Comparison of ENCODE assay signal across 24 cellular contexts in the genomic region with DNA sequence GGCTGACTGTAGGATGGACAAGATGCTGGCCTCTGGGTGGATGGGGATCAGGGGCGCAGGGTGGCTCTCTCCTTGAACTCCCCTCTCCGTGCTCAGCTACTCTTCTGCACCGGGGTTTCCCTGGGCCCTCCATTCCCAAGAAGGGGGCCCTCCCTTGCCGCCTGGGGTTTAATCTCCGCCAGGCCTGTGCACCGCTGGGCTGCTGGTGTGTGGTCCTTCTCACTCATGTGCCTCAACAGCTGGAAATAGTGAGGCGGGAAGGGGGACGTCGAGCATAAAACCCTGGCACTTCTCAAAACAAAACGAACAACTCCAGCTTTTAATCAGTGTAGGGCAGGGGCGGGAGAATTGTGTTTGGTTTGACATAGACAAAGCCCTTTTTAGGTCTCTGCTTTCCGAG. TPM values are rescaled to one million over a fixed set of nuclear protein-coding genes. Genes with fewer than 3 reads are reported as not detected.
DNase-seq lines count a peak whose midpoint lies in the region; ATAC-seq, FAIRE-seq and TF ChIP-seq lines count a peak whose summit lies in the region.
"Had no signal": no experiment of that assay in that cellular context is flagged by ENCODE, and none has a peak within 500 bp of the region (broad histone marks: within the 10 kb centered on the region; RNA-seq: fewer than 3 reads in every experiment).

No MANE protein-coding gene starts in this region.

- no peaks in the 10 kb centered on the region for H3K36me3 Mint-ChIP-seq in activated CD8-positive, alpha-beta memory T cell treated with anti-CD3 and anti-CD28 coated beads, Interleukin-2, amount 10 ng/mL, durations not matched to agents 7 days and 5 days
- H3K36me3 Mint-ChIP-seq: CD14-positive monocyte; CD8-positive, alpha-beta memory T cell had no signal

- peak overlapping the region; percentile 23; the same call in 1 of the 2 replicates for H2BK20ac ChIP-seq in H1 (ENCODE audit: low read length)

- H2AFZ ChIP-seq in H1 (ENCODE audit: low read length), result 0 out of 2 replicates have a peak overlapping the region, but pooled peaks have one; percentile 40
- peak overlapping the region; percentile 74 for H2AFZ ChIP-seq in neuronal stem cell (ENCODE audit: low read length)

- H3K27ac ChIP-seq in HUES48 (ENCODE audit: low read depth, low read length) (peak overlapping the region; percentile 22), H1 (ENCODE audit: low read depth, low read length) (no peak overlapping the region), neuronal stem cell (replicated peaks; ENCODE audit: low read length) (no peak overlapping the region)
- H3K27ac ChIP-seq: 22Rv1; BLaER1 treated with 17β-estradiol and CSF1 and Interleukin-3, amounts not matched to agents 10 nM and 100 nM had no signal

- POLR2A ChIA-PET in H1 (lab: Charles Lee; ENCODE audit: partially characterized antibody), result interaction anchor here (1.0 kb wide), 1 partner anchor 18 kb away, joined by 3 read pairs; no protein-coding TSS in a partner anchor

- no peaks in the 10 kb centered on the region for H3K9me3 Mint-ChIP-seq in activated CD8-positive, alpha-beta memory T cell treated with anti-CD3 and anti-CD28 coated beads, Interleukin-2, amount 10 ng/mL, durations not matched to agents 7 days and 5 days (ENCODE audit: low read depth)
- H3K9me3 Mint-ChIP-seq: CD4-positive, alpha-beta T cell had no signal

- H4K20me1 ChIP-seq in H1 (replicated peaks in 1 of 2; ENCODE audit: control insufficient read depth in 1 of 2, insufficient read depth in 2 of 2, low read length in 2 of 2), result no peaks in the 10 kb centered on the region
- H4K20me1 ChIP-seq: BLaER1 treated with 17β-estradiol and CSF1 and Interleukin-3, amounts not matched to agents 10 nM and 100 nM had no signal

- no peak overlapping the region for H2BK120ac ChIP-seq in H1 (replicated peaks; ENCODE audit: low read depth, low read length)
- no peak overlapping the region for H2BK120ac ChIP-seq in neuronal stem cell (ENCODE audit: low read depth, low read length)

- H3K4me3 ChIP-seq in HUES48 (ENCODE audit: low read depth, low read length) (no peak overlapping the region), H1 (ENCODE audit: extremely low read depth in 1 of 4, insufficient read depth in 2 of 4, low read depth in 3 of 4, low read length in 4 of 4) (no peak overlapping the region), neuronal stem cell (ENCODE audit: low read length in 2 of 2) (no peak overlapping the region), BE2C (ENCODE audit: low read depth, low read length) (no peak overlapping the region)
- H3K4me3 ChIP-seq: BLaER1 treated with 17β-estradiol and CSF1 and Interleukin-3, amounts not matched to agents 10 nM and 100 nM had no signal

- CTCF ChIA-PET in activated CD8-positive, alpha-beta memory T cell treated with anti-CD3 and anti-CD28 coated beads, Interleukin-2, amount 10 ng/mL, durations not matched to agents 7 days and 5 days (lab: Charles Lee), result no interaction called here
- CTCF ChIA-PET in H1 (lab: Charles Lee; ENCODE audit: partially characterized antibody), result interaction anchor here (0.7 to 3.9 kb wide), 9 partner anchors 18 to 592 kb away, joined by 3 to 15 read pairs (median 4); no protein-coding TSS in a partner anchor

- H2BK12ac ChIP-seq in H1 (ENCODE audit: low read depth, low read length), result no peak overlapping the region
- no peak overlapping the region for H2BK12ac ChIP-seq in neuronal stem cell (ENCODE audit: low read length)

- TF ChIP-seq RAD21 in H1 (IDR thresholded peaks at IDR 0.05 in 1 of 2, conservative IDR thresholded peaks at IDR 0.05 in 1 of 2; ENCODE audit: low read depth in 2 of 2, low read length in 2 of 2), result no peak

- no peak overlapping the region for H4K5ac ChIP-seq in H1 (ENCODE audit: insufficient read length, low read depth, low read length)

- no peaks in the 10 kb centered on the region for H3K79me2 ChIP-seq in H1 (ENCODE audit: control insufficient read depth in 1 of 2, insufficient read depth in 2 of 2, low read length in 2 of 2)

- peaks cover 18% of the 10 kb centered on the region for H3K27me3 Mint-ChIP-seq in activated CD8-positive, alpha-beta memory T cell treated with anti-CD3 and anti-CD28 coated beads, Interleukin-2, amount 10 ng/mL, durations not matched to agents 7 days and 5 days

- H3K9me3 ChIP-seq in HUES48 (ENCODE audit: control insufficient read depth, insufficient read depth, low read length), result no peaks in the 10 kb centered on the region
- 0 out of 4 replicates have a peak, but pooled peaks cover 0 to 3% of the 10 kb centered on the region in 2 experiments for H3K9me3 ChIP-seq in H1 (ENCODE audit: insufficient read depth in 2 of 2, low read depth in 1 of 2, low read length in 1 of 2)
- peaks cover 8 to 12% of the 10 kb centered on the region in 2 donors for H3K9me3 ChIP-seq in neuronal stem cell (replicated peaks in 1 of 2; ENCODE audit: control insufficient read depth in 2 of 2, insufficient read depth in 1 of 2, low read depth in 1 of 2, low read length in 2 of 2)
- no peaks in the 10 kb centered on the region for H3K9me3 ChIP-seq in BE2C

- no peaks in the 10 kb centered on the region for H3K4me1 Mint-ChIP-seq in activated CD8-positive, alpha-beta memory T cell treated with anti-CD3 and anti-CD28 coated beads, Interleukin-2, amount 10 ng/mL, durations not matched to agents 7 days and 5 days
- H3K4me1 Mint-ChIP-seq: B cell; CD14-positive monocyte; CD8-positive, alpha-beta memory T cell had no signal

- no peak for FAIRE-seq in H1 (lab: Jason Lieb, UNC)
- FAIRE-seq in D721Med (lab: Jason Lieb, UNC), result no peak
- FAIRE-seq: A204.1, GM12891, GM18507 had no signal

- H2BK15ac ChIP-seq in H1 (ENCODE audit: low read length) (no peak overlapping the region), neuronal stem cell (ENCODE audit: low read length) (no peak overlapping the region)

- no peak overlapping the region for H3K56ac ChIP-seq in H1 (replicated peaks; ENCODE audit: insufficient read length, low read depth, low read length)

- H3K4me2 ChIP-seq in H1 (ENCODE audit: insufficient read depth in 1 of 2, low read depth in 2 of 2, low read length in 2 of 2) (0 out of 4 replicates have a peak overlapping the region, but pooled peaks of 1 of the 2 experiments have one; percentile 31), neuronal stem cell (ENCODE audit: insufficient read depth, low read length, poor library complexity, severe bottlenecking) (no peak overlapping the region)
- H3K4me2 ChIP-seq: BLaER1 treated with 17β-estradiol and CSF1 and Interleukin-3, amounts not matched to agents 10 nM and 100 nM had no signal

- H3K18ac ChIP-seq in H1 (ENCODE audit: extremely low read depth, low read length) (peak overlapping the region; percentile 7; the same call in 1 of the 2 replicates), neuronal stem cell (ENCODE audit: low read length) (no peak overlapping the region)

- TF ChIP-seq CTCF in H1 (IDR thresholded peaks at IDR 0.05; ENCODE audit: control extremely low read depth in 1 of 3, insufficient read depth in 1 of 3, low read depth in 1 of 3, low read length in 3 of 3) (no peak), D721Med (IDR thresholded peaks at IDR 0.05; ENCODE audit: insufficient read depth, missing control alignments) (no peak), BE2C (IDR thresholded peaks at IDR 0.05; ENCODE audit: low read depth, low read length) (no peak)

- H3K27me3 ChIP-seq in HUES48 (ENCODE audit: control insufficient read depth, insufficient read depth, low read length) (peaks cover 11% of the 10 kb centered on the region), H1 (replicated peaks in 1 of 4; ENCODE audit: control insufficient read depth in 3 of 4, extremely low read depth in 1 of 4, insufficient read depth in 3 of 4, low read length in 3 of 4) (peaks cover 0 to 4% (median 0%) of the 10 kb centered on the region in 4 experiments; a peak in 3 of 7 replicates), neuronal stem cell (ENCODE audit: control insufficient read depth in 3 of 3, insufficient read depth in 3 of 3, low read depth in 1 of 3, low read length in 3 of 3) (peaks cover 0 to 37% (median 0%) of the 10 kb centered on the region in 3 experiments), BE2C (peaks cover 37% of the 10 kb centered on the region)
- H3K27me3 ChIP-seq: BLaER1 treated with 17β-estradiol and CSF1 and Interleukin-3, amounts not matched to agents 10 nM and 100 nM had no signal

- H3K27ac Mint-ChIP-seq in activated CD8-positive, alpha-beta memory T cell treated with anti-CD3 and anti-CD28 coated beads, Interleukin-2, amount 10 ng/mL, durations not matched to agents 7 days and 5 days, result no peak overlapping the region
- H3K27ac Mint-ChIP-seq: B cell; CD14-positive monocyte; CD4-positive, alpha-beta T cell; H9 had no signal

- 62% methylated on average over 12 of the region's 12 CpGs; no CpG with 5 or more reads in 1 of the 2 experiments for WGBS in H1 (ENCODE audit: extremely low coverage in 1 of 2, insufficient coverage in 1 of 2, insufficient read length in 1 of 2, insufficient replicate concordance in 2 of 2, low coverage in 1 of 2, low lambda C conversion rate in 2 of 2, missing lambda C conversion rate in 1 of 2), 2 experiments
- WGBS in neuronal stem cell (ENCODE audit: extremely low coverage in 2 of 2, insufficient read length in 2 of 2, insufficient replicate concordance in 1 of 2), 2 donors, result no CpG with 5 or more reads among the region's 12 CpGs

- TF ChIP-seq EP300 in H1 (IDR thresholded peaks at IDR 0.05; ENCODE audit: borderline replicate concordance in 1 of 2, low read depth in 2 of 2, low read length in 2 of 2), result no peak

- H3K9ac ChIP-seq in HUES48 (ENCODE audit: low read depth, low read length), result no peak overlapping the region
- H3K9ac ChIP-seq in H1 (replicated peaks in 1 of 4; ENCODE audit: extremely low read depth in 1 of 4, low read depth in 3 of 4, low read length in 3 of 4), result no peak overlapping the region
- H3K9ac ChIP-seq in neuronal stem cell (ENCODE audit: low read depth, low read length, poor library complexity), result no peak overlapping the region
- H3K9ac ChIP-seq: BLaER1 treated with 17β-estradiol and CSF1 and Interleukin-3, amounts not matched to agents 10 nM and 100 nM had no signal

- H2AK5ac ChIP-seq in H1 (ENCODE audit: low read depth, low read length), result no peak overlapping the region
- peak overlapping the region; percentile 36 for H2AK5ac ChIP-seq in neuronal stem cell (ENCODE audit: low read depth, low read length)

- TF ChIP-seq POLR2A in H1 (IDR thresholded peaks at IDR 0.05; ENCODE audit: control extremely low read depth in 1 of 2, low read depth in 2 of 2, low read length in 2 of 2), result no peak

- H4K8ac ChIP-seq in H1 (ENCODE audit: extremely low read depth, insufficient read depth, low read length) (no peak overlapping the region), neuronal stem cell (ENCODE audit: low read depth, low read length) (no peak overlapping the region)

- no peak overlapping the region for H2BK5ac ChIP-seq in H1 (ENCODE audit: low read depth, low read length)
- H2BK5ac ChIP-seq in neuronal stem cell (ENCODE audit: low read length), result no peak overlapping the region

- H3K4ac ChIP-seq in H1 (replicated peaks; ENCODE audit: insufficient read length, low read depth, low read length) (no peak overlapping the region), neuronal stem cell (ENCODE audit: low read length) (no peak overlapping the region)

- H3K79me1 ChIP-seq in H1 (ENCODE audit: low read depth, low read length) (no peaks in the 10 kb centered on the region), neuronal stem cell (ENCODE audit: low read depth, low read length) (no peaks in the 10 kb centered on the region)

- H3K4me1 ChIP-seq in HUES48 (ENCODE audit: control insufficient read depth, insufficient read depth, low read length), result peaks cover 25% of the 10 kb centered on the region
- H3K4me1 ChIP-seq in H1 (replicated peaks in 1 of 4; ENCODE audit: control insufficient read depth in 3 of 4, insufficient read depth in 4 of 4, low read length in 3 of 4), result peaks cover 0 to 15% (median 10%) of the 10 kb centered on the region in 4 experiments; a peak in 4 of 7 replicates
- H3K4me1 ChIP-seq in neuronal stem cell (ENCODE audit: control insufficient read depth in 2 of 2, insufficient read depth in 1 of 2, low read depth in 1 of 2, low read length in 2 of 2), result peaks cover 7 to 16% of the 10 kb centered on the region in 2 donors
- H3K4me1 ChIP-seq in BE2C, result no peaks in the 10 kb centered on the region
- H3K4me1 ChIP-seq: BLaER1 treated with 17β-estradiol and CSF1 and Interleukin-3, amounts not matched to agents 10 nM and 100 nM had no signal

- H4K91ac ChIP-seq in H1 (replicated peaks; ENCODE audit: insufficient read length, low read length) (no peak overlapping the region), neuronal stem cell (ENCODE audit: low read depth, low read length, poor library complexity) (no peak overlapping the region)

- H3K23ac ChIP-seq in H1 (ENCODE audit: insufficient read length) (no peak overlapping the region), neuronal stem cell (ENCODE audit: low read depth, low read length, poor library complexity) (no peak overlapping the region)

- no peaks in the 10 kb centered on the region for H3K23me2 ChIP-seq in H1 (ENCODE audit: low read depth, low read length)

- DNase-seq in activated CD8-positive, alpha-beta memory T cell treated with anti-CD3 and anti-CD28 coated beads, Interleukin-2, amount 10 ng/mL, durations not matched to agents 7 days and 5 days, result peak; percentile 22
- no peak for DNase-seq in activated CD8-positive, alpha-beta memory T cell treated with anti-CD3 and anti-CD28 coated beads for 24 hours
- peak in 1 of 2 experiments; percentile 48 for DNase-seq in H1 (ENCODE audit: low read depth in 1 of 2, low spot score in 2 of 2)
- no peak for DNase-seq in neuronal stem cell (ENCODE audit: low spot score)
- no peak for DNase-seq in D721Med (ENCODE audit: insufficient read length, low spot score)
- DNase-seq in BE2C, result no peak
- no peak for DNase-seq in OCI-M1 (lab: John Stamatoyannopoulos, UW)
- DNase-seq: CD4-positive, alpha-beta T cell; CD8-positive, alpha-beta memory T cell; DMS53; DMS79 treated with DMSO at 0.1 percent for 48 hours; GF-D8; GOT3; H9 had no signal

- H3K4me3 Mint-ChIP-seq in activated CD8-positive, alpha-beta memory T cell treated with anti-CD3 and anti-CD28 coated beads, Interleukin-2, amount 10 ng/mL, durations not matched to agents 7 days and 5 days, result no peak overlapping the region
- H3K4me3 Mint-ChIP-seq: B cell; CD14-positive monocyte; CD4-positive, alpha-beta T cell; CD8-positive, alpha-beta memory T cell; H9 had no signal

- H3K36me3 ChIP-seq in HUES48 (ENCODE audit: control insufficient read depth, insufficient read depth, low read length), result no peaks in the 10 kb centered on the region
- H3K36me3 ChIP-seq in H1 (ENCODE audit: control insufficient read depth in 2 of 4, insufficient read depth in 4 of 4, low read length in 3 of 4), result no peaks in the 10 kb centered on the region
- H3K36me3 ChIP-seq in neuronal stem cell (replicated peaks in 1 of 2; ENCODE audit: control insufficient read depth in 2 of 2, insufficient read depth in 2 of 2, low read length in 2 of 2), result no peaks in the 10 kb centered on the region
- H3K36me3 ChIP-seq in BE2C, result no peaks in the 10 kb centered on the region
- H3K36me3 ChIP-seq: BLaER1 treated with 17β-estradiol and CSF1 and Interleukin-3, amounts not matched to agents 10 nM and 100 nM had no signal

- no peak overlapping the region for H3K14ac ChIP-seq in H1 (ENCODE audit: insufficient read length)
- H3K14ac ChIP-seq in neuronal stem cell (ENCODE audit: low read length), result no peak overlapping the region

- ATAC-seq in activated CD8-positive, alpha-beta memory T cell treated with anti-CD3 and anti-CD28 coated beads, Interleukin-2, amount 10 ng/mL, durations not matched to agents 7 days and 5 days, result no peak
- ATAC-seq: HCT116 had no signal

RNA-seq across cellular contexts. Expression of a gene that starts 19.0 kb away (rescaled TPM):
- total RNA-seq in activated CD8-positive, alpha-beta memory T cell treated with anti-CD3 and anti-CD28 coated beads, Interleukin-2, amount 10 ng/mL, durations not matched to agents 7 days and 5 days, result not detected
- total RNA-seq in H1 (2021; fragmentation: NEBNext Ultra II Directional; extraction: Animal tissue kit (Norgen Biotek cat#: 25700)), result 1.6 and 2.4 TPM in 2 replicates
- 1.6 and 3.2 TPM in 2 replicates for polyA plus RNA-seq in H1 (2011; rRNA removed)
- 2.5 TPM for polyA plus RNA-seq in H1 (2011; cell fraction: cytosol; rRNA removed)
- 3.2 TPM for polyA plus RNA-seq in H1 (2011; cell fraction: nucleus; rRNA removed)
- 1.9 to 2.7 TPM (median 2.4 TPM) in 4 replicates for polyA plus RNA-seq in H1 (2012, experiment 1 of 2)
- 1.9 TPM for polyA plus RNA-seq in H1 (2012, experiment 2 of 2)
- 1.7 TPM for polyA plus RNA-seq in H1 (2013, experiment 1 of 2)
- polyA plus RNA-seq in H1 (2013, experiment 2 of 2), result 1.5 TPM
- polyA minus RNA-seq in H1 (2011; rRNA and poly(A)+ RNA removed), result 1.7 and 2.0 TPM in 2 replicates
- 9.4 TPM for polyA minus RNA-seq in H1 (2011; cell fraction: cytosol; rRNA and poly(A)+ RNA removed)
- polyA minus RNA-seq in H1 (2011; cell fraction: nucleus; rRNA and poly(A)+ RNA removed), result 3.9 TPM
- polyA plus RNA-seq in neuronal stem cell (2013, experiment 1 of 2), result 180 TPM
- 179 TPM for polyA plus RNA-seq in neuronal stem cell (2013, experiment 2 of 2)
- polyA plus RNA-seq in BE2C (2012; ENCODE audit: insufficient read depth, insufficient read length, low read depth), result not detected
- total RNA-seq: CD4-positive, alpha-beta T cell; CD8-positive, alpha-beta memory T cell; G401 had no signal
- polyA plus RNA-seq: CD14-positive monocyte; CD8-positive, alpha-beta memory T cell had no signal
